In the genomic region with DNA sequence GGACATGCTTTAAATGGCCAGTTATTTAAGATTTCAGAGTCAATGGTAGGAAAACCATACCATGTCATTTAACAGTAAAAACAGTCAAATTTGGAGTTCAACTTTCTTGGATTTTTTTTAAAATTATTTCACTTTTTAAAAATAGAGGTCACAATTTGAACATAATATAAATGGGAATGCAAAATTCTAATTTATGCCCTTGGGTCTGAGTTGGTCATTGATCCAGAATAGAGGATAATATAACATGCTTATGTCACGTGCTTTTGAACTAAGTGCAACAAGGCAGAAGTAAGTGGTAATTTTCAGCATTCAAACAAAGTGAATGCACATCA, we compare ENCODE assay signal across 5 cellular contexts.
"Had no signal": no experiment of that assay in that cellular context is flagged by ENCODE, and none has a peak within 500 bp of the region (broad histone marks: within the 10 kb centered on the region; RNA-seq: fewer than 3 reads in every experiment).

No MANE protein-coding gene starts in this region.

- H3K4me3 Mint-ChIP-seq: activated naive CD8-positive, alpha-beta T cell; activated T-helper 1 cell treated with anti-CD3 and anti-CD28 coated beads, Interleukin-12 subunit alpha, Interleukin-12 subunit beta, Interleukin-2, Interleukin-4 antibody, amounts not matched to agents 30 ng/mL and 10 ng/mL and 1 ng/mL, durations not matched to agents 14 hours and 24 hours and 36 hours; T-helper 1 cell treated with Interleukin-12 subunit alpha and Interleukin-12 subunit beta and Interleukin-4 antibody, amounts not matched to agents 30 μg/mL and 1 μg/mL, for 36 hours had no signal

- H3K4me1 ChIP-seq: lower lobe of right lung, thyroid gland had no signal

- H3K9me3 Mint-ChIP-seq: activated T-helper 1 cell treated with anti-CD3 and anti-CD28 coated beads, Interleukin-12 subunit alpha, Interleukin-12 subunit beta, Interleukin-2, Interleukin-4 antibody, amounts not matched to agents 30 ng/mL and 10 ng/mL and 1 ng/mL, durations not matched to agents 14 hours and 24 hours and 36 hours; T-helper 1 cell treated with Interleukin-12 subunit alpha and Interleukin-12 subunit beta and Interleukin-4 antibody, amounts not matched to agents 30 μg/mL and 1 μg/mL, for 36 hours had no signal

- H3K27ac Mint-ChIP-seq: activated naive CD8-positive, alpha-beta T cell; activated T-helper 1 cell treated with anti-CD3 and anti-CD28 coated beads, Interleukin-12 subunit alpha, Interleukin-12 subunit beta, Interleukin-2, Interleukin-4 antibody, amounts not matched to agents 30 ng/mL and 10 ng/mL and 1 ng/mL, durations not matched to agents 14 hours and 24 hours and 36 hours; T-helper 1 cell treated with Interleukin-12 subunit alpha and Interleukin-12 subunit beta and Interleukin-4 antibody, amounts not matched to agents 30 μg/mL and 1 μg/mL, for 36 hours had no signal

- H3K4me3 ChIP-seq: lower lobe of right lung, thyroid gland had no signal

- H3K27me3 ChIP-seq: thyroid gland had no signal

- H3K27ac ChIP-seq: lower lobe of right lung, thyroid gland had no signal

- DNase-seq: lower lobe of right lung had no signal

- H3K36me3 ChIP-seq: lower lobe of right lung, thyroid gland had no signal

- H3K36me3 Mint-ChIP-seq: activated naive CD8-positive, alpha-beta T cell had no signal

- H3K9me3 ChIP-seq: thyroid gland had no signal
